In genomic region chr21:37071561-37072238, GRCh38 we compare ENCODE assay signal across 8 cellular contexts. TPM values are rescaled to one million over a fixed set of nuclear protein-coding genes. Genes with fewer than 3 reads are reported as not detected.
A peak's percentile ranks its signal among the peaks of the same experiment; 100 is the strongest.
DNase-seq lines count a peak whose midpoint lies in the region; ATAC-seq and TF ChIP-seq lines count a peak whose summit lies in the region.

No MANE protein-coding gene starts in this region.

- ATAC-seq in activated naive CD4-positive, alpha-beta T cell treated with anti-CD3 and anti-CD28 coated beads, Interleukin-2, amount 50 U/mL, for 72 hours, result no peak

- peaks cover 2% of the 10 kb centered on the region for H3K79me2 ChIP-seq in parathyroid adenoma

- peak; percentile 62 for DNase-seq in DMS 273 (lab: John Stamatoyannopoulos, UW; ENCODE audit: unreplicated experiment)
- no peak for DNase-seq in DMS 273 treated with DMSO at 0.1 percent for 48 hours (lab: John Stamatoyannopoulos, UW)
- DNase-seq in NCI-H128 (lab: John Stamatoyannopoulos, UW; ENCODE audit: unreplicated experiment), result peak; percentile 31
- DNase-seq in activated naive CD4-positive, alpha-beta T cell treated with anti-CD3 and anti-CD28 coated beads, Interleukin-2, amount 50 U/mL, for 72 hours (ENCODE audit: low spot score in 2 of 2), result no peak
- peak in 22 of 42 donors; percentile 23 to 72 (median 42) for DNase-seq in head of caudate nucleus
- no peak for DNase-seq in GM19238 (ENCODE audit: insufficient read length, low spot score)
- no peak for DNase-seq in epidermal melanocyte (ENCODE audit: insufficient read length, low spot score)

- peak overlapping the region; percentile 97 for H3K4me2 ChIP-seq in parathyroid adenoma (ENCODE audit: low read length)

- peak overlapping the region; percentile 93 to 96 for H3K27ac Mint-ChIP-seq in activated naive CD4-positive, alpha-beta T cell treated with anti-CD3 and anti-CD28 coated beads, Interleukin-2, amount 50 U/mL, for 72 hours

- H3K9me3 ChIP-seq in parathyroid adenoma (ENCODE audit: control insufficient read depth, low read length), result no peaks in the 10 kb centered on the region

- H2AFZ ChIP-seq in parathyroid adenoma, result peak overlapping the region; percentile 89

- peak overlapping the region; percentile 81 for H3K4me3 ChIP-seq in parathyroid adenoma (ENCODE audit: low read depth, low read length)

- no peaks in the 10 kb centered on the region for H3K9me3 Mint-ChIP-seq in activated naive CD4-positive, alpha-beta T cell treated with anti-CD3 and anti-CD28 coated beads, Interleukin-2, amount 50 U/mL, for 72 hours

- no peak for TF ChIP-seq CTCF in parathyroid adenoma (IDR thresholded peaks at IDR 0.05)

- H3K9ac ChIP-seq in parathyroid adenoma, result peak overlapping the region; percentile 84

- intact Hi-C loops in head of caudate nucleus (cut with DNase I), result loop anchor here (2.0 to 10.0 kb wide), 4 partner anchors 83 to 493 kb away; partner anchors contain the start of genes DYRK1A and VPS26C

- H3K36me3 Mint-ChIP-seq in activated naive CD4-positive, alpha-beta T cell treated with anti-CD3 and anti-CD28 coated beads, Interleukin-2, amount 50 U/mL, for 72 hours, result peaks cover 24 to 32% of the 10 kb centered on the region in 2 donors

- H3K27me3 ChIP-seq in parathyroid adenoma (ENCODE audit: control insufficient read depth, insufficient read depth, low read length), result no peaks in the 10 kb centered on the region

- peak overlapping the region; percentile 98 for H3K27ac ChIP-seq in parathyroid adenoma

- no peaks in the 10 kb centered on the region for H3K36me3 ChIP-seq in parathyroid adenoma (ENCODE audit: control insufficient read depth, insufficient read depth, low read length)

- peaks cover 6% of the 10 kb centered on the region for H3K4me1 ChIP-seq in parathyroid adenoma

RNA-seq across cellular contexts. Expression of gene PIGP, which starts 1.2 kb away (rescaled TPM):
- total RNA-seq in activated naive CD4-positive, alpha-beta T cell treated with anti-CD3 and anti-CD28 coated beads, Interleukin-2, amount 50 U/mL, for 72 hours, result 10 to 100 TPM; 12.9 to 22.1 TPM

RNA-seq across cellular contexts. Expression of gene TTC3, which starts 1.4 kb away (rescaled TPM):
- total RNA-seq in activated naive CD4-positive, alpha-beta T cell treated with anti-CD3 and anti-CD28 coated beads, Interleukin-2, amount 50 U/mL, for 72 hours, result 100 to 1,000 TPM in 1 of 2 donors, 10 to 100 TPM in 1; 63.6 to 113 TPM

Comparison
In these comparisons a context has a peak if more than half of its experiments do, and no peak if none do; other contexts are left out.
1. DNase-seq: peak in DMS 273 (single experiment), NCI-H128 (single experiment) and head of caudate nucleus (22 of 42); none in DMS 273 treated with DMSO at 0.1 percent for 48 hours (single experiment), activated naive CD4-positive, alpha-beta T cell treated with anti-CD3 and anti-CD28 coated beads, Interleukin-2, amount 50 U/mL, for 72 hours (0 of 2), GM19238 (single experiment) and epidermal melanocyte (single experiment).